1 cellular context compared by ENCODE assay signal in the genomic region with DNA sequence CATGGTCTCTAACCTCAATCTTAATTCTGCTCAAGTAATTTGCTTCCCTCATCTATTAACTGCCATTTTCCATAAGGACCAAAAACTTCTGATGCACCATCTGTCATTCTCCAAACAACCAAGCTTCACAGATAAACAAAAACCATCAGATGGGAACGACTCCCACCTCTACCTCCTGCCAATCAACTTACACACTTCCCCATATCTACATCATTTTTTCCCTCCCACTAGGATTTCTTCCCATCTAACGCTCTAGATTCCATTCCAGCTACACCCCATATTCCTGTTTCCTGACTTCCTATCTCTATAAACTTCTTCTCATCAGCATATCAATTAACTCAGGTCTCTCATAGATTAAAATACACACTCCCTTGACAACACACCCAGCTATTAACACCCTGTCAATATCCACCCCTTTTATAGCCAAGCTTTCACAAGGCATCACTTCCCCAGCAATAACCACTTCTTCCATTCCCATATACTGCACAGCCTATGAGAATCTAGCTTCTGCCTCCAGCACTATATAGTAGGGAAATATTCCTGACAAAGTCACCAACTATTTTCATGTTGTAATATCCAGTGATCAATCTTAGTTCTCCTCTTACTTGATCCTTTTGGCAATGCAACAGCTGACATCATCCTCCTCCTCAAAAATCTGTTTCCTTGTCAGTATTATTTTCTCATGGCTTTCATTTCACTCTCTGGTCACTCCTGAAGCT.
TF ChIP-seq lines count a peak whose summit lies in the region.

No MANE protein-coding gene starts in this region.

TF ChIP-seq in HepG2, 621 proteins besides CTCF, POLR2A, EP300 and RAD21:
- TF ChIP-seq ZHX2 (IDR thresholded peaks at IDR 0.05; ENCODE audit: low read depth) (no peak), ZHX2 (CRISPR knock-in tag; IDR thresholded peaks at IDR 0.05; ENCODE audit: borderline replicate concordance) (no peak), ZNF800 (CRISPR knock-in tag; IDR thresholded peaks at IDR 0.05) (no peak), ZFY (CRISPR knock-in tag; IDR thresholded peaks at IDR 0.05) (no peak), ZNF33B (CRISPR knock-in tag; IDR thresholded peaks at IDR 0.05) (no peak), RXRA (CRISPR knock-in tag; IDR thresholded peaks at IDR 0.05) (no peak), KLF11 (CRISPR knock-in tag; IDR thresholded peaks at IDR 0.05) (no peak)
- TF ChIP-seq, protein P1, sequence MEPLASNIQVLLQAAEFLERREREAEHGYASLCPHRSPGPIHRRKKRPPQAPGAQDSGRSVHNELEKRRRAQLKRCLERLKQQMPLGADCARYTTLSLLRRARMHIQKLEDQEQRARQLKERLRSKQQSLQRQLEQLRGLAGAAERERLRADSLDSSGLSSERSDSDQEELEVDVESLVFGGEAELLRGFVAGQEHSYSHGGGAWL (CRISPR knock-in tag; IDR thresholded peaks at IDR 0.05), result no peak
- TF ChIP-seq, protein P2, sequence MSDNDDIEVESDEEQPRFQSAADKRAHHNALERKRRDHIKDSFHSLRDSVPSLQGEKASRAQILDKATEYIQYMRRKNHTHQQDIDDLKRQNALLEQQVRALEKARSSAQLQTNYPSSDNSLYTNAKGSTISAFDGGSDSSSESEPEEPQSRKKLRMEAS (IDR thresholded peaks at IDR 0.05), result no peak
